In genomic region chr4:81906905-81907304, GRCh38 we compare ENCODE assay signal across 1 cellular context.
TF ChIP-seq lines count a peak whose summit lies in the region.

No MANE protein-coding gene starts in this region.

TF ChIP-seq in K562, 482 proteins besides CTCF, POLR2A, EP300 and RAD21 (continued from another document):
- TF ChIP-seq CHD4 (IDR thresholded peaks at IDR 0.05; ENCODE audit: insufficient read depth, insufficient replicate concordance, low read depth, low read length, poor library complexity, severe bottlenecking) (no peak), POU5F1 (IDR thresholded peaks at IDR 0.05; ENCODE audit: borderline replicate concordance, low read depth, low read length, partially characterized antibody) (no peak), ZNF277 (CRISPR knock-in tag; IDR thresholded peaks at IDR 0.05; ENCODE audit: borderline replicate concordance) (no peak), ZNF134 (CRISPR knock-in tag; conservative IDR thresholded peaks at IDR 0.05) (no peak), ZNF146 (CRISPR knock-in tag; IDR thresholded peaks at IDR 0.05; ENCODE audit: unreplicated experiment) (no peak), ZNF764 (CRISPR knock-in tag; IDR thresholded peaks at IDR 0.05; ENCODE audit: low read depth) (no peak), MAFK (IDR thresholded peaks at IDR 0.05; ENCODE audit: low read length) (peak; percentile 32; the same call in 1 of the 2 replicates), ZBTB33 (CRISPR knock-in tag; IDR thresholded peaks at IDR 0.05) (no peak), ZNF445 (CRISPR knock-in tag; IDR thresholded peaks at IDR 0.05; ENCODE audit: low read depth) (no peak), FOS (IDR thresholded peaks at IDR 0.05; ENCODE audit: extremely low read depth, insufficient read length) (no peak), STAT5A (IDR thresholded peaks at IDR 0.05; ENCODE audit: borderline replicate concordance, low read length) (no peak), ZNF76 (CRISPR knock-in tag; IDR thresholded peaks at IDR 0.05; ENCODE audit: borderline replicate concordance) (no peak), ELK3 (CRISPR knock-in tag; IDR thresholded peaks at IDR 0.05) (no peak), ZNF316 (IDR thresholded peaks at IDR 0.05) (peak; percentile 80), POLR2AphosphoS2 (IDR thresholded peaks at IDR 0.05; ENCODE audit: low read length) (no peak), HCFC1 (IDR thresholded peaks at IDR 0.05; ENCODE audit: low read depth, low read length) (no peak), MLLT1 (IDR thresholded peaks at IDR 0.05) (no peak), MCM7 (IDR thresholded peaks at IDR 0.05) (no peak), C11orf30 (IDR thresholded peaks at IDR 0.05; ENCODE audit: low read depth) (peak; percentile 57; the same call in 1 of the 2 replicates), RREB1 (CRISPR knock-in tag; IDR thresholded peaks at IDR 0.05) (no peak), SREBF1 (IDR thresholded peaks at IDR 0.05; ENCODE audit: borderline replicate concordance, low read depth, low read length) (no peak), NCOA4 (IDR thresholded peaks at IDR 0.05; ENCODE audit: partially characterized antibody) (no peak), TRIM25 (IDR thresholded peaks at IDR 0.05; ENCODE audit: borderline replicate concordance) (no peak), ZNF766 (CRISPR knock-in tag; conservative IDR thresholded peaks at IDR 0.05) (no peak), ZNF740 (CRISPR knock-in tag; IDR thresholded peaks at IDR 0.05) (no peak), ZNF740 (tag; IDR thresholded peaks at IDR 0.05) (no peak), ZBTB2 (IDR thresholded peaks at IDR 0.05) (no peak), ZHX1 (conservative IDR thresholded peaks at IDR 0.05; ENCODE audit: low read length) (no peak), YY1 (IDR thresholded peaks at IDR 0.05; ENCODE audit: borderline replicate concordance in 1 of 3, control insufficient read depth in 1 of 3, extremely low read depth in 1 of 3, insufficient read depth in 3 of 3, insufficient read length in 1 of 3, insufficient replicate concordance in 2 of 3, low read depth in 1 of 3, low read length in 2 of 3) (no peak), ZNF717 (CRISPR knock-in tag; IDR thresholded peaks at IDR 0.05) (no peak), PCBP2 (IDR thresholded peaks at IDR 0.05; ENCODE audit: low read depth, low read length, poor library complexity, severe bottlenecking) (no peak), MAFG (tag; conservative IDR thresholded peaks at IDR 0.05) (peak; percentile 57), KDM5B (IDR thresholded peaks at IDR 0.05; ENCODE audit: insufficient replicate concordance, low read depth, low read length) (no peak), E2F6 (IDR thresholded peaks at IDR 0.05; ENCODE audit: borderline replicate concordance in 1 of 2, extremely low read depth in 1 of 2, insufficient read depth in 1 of 2, insufficient read length in 1 of 2, low read depth in 1 of 2, low read length in 1 of 2, poor library complexity in 1 of 2, severe bottlenecking in 1 of 2) (no peak), ZBTB26 (CRISPR knock-in tag; IDR thresholded peaks at IDR 0.05) (no peak), MAFF (IDR thresholded peaks at IDR 0.05; ENCODE audit: low read length) (0 out of 2 replicates have a peak, but pooled peaks have one; percentile 29)
